In genomic region chr2:69518836-69519235, GRCh38 we compare ENCODE assay signal across 14 cellular contexts.
DNase-seq lines count a peak whose midpoint lies in the region; ATAC-seq lines count a peak whose summit lies in the region.
"Had no signal": no experiment of that assay in that cellular context is flagged by ENCODE, and none has a peak within 500 bp of the region (broad histone marks: within the 10 kb centered on the region; RNA-seq: fewer than 3 reads in every experiment).

No MANE protein-coding gene starts in this region.

- CTCF ChIA-PET in activated CD8-positive, alpha-beta T cell treated with anti-CD3 and anti-CD28 coated beads, Interleukin-2, amount 10 ng/mL, durations not matched to agents 7 days and 5 days (lab: Charles Lee): no interaction called here

- H3K27ac Mint-ChIP-seq in activated naive CD8-positive, alpha-beta T cell treated with anti-CD3 and anti-CD28 coated beads, Interleukin-2, amount 10 ng/mL, durations not matched to agents 7 days and 5 days: peak overlapping the region; percentile 31
- H3K27ac Mint-ChIP-seq in activated naive CD8-positive, alpha-beta T cell treated with anti-CD3 and anti-CD28 coated beads for 36 hours: no peak overlapping the region
- no peak overlapping the region for H3K27ac Mint-ChIP-seq in activated CD8-positive, alpha-beta T cell treated with anti-CD3 and anti-CD28 coated beads, Interleukin-2, amount 10 ng/mL, durations not matched to agents 7 days and 5 days
- H3K27ac Mint-ChIP-seq in stimulated activated effector memory CD8-positive, alpha-beta T cell treated with anti-CD3 and anti-CD28 coated beads, Interleukin-12 subunit alpha, Interleukin-12 subunit beta, amount 100 ng/mL, for 72 hours: peak overlapping the region; percentile 74

- no peak for DNase-seq in activated naive CD8-positive, alpha-beta T cell treated with anti-CD3 and anti-CD28 coated beads, Interleukin-2, amount 10 ng/mL, durations not matched to agents 7 days and 5 days
- no peak for DNase-seq in activated naive CD8-positive, alpha-beta T cell treated with anti-CD3 and anti-CD28 coated beads for 36 hours
- no peak for DNase-seq in activated CD8-positive, alpha-beta T cell treated with anti-CD3 and anti-CD28 coated beads, Interleukin-2, amount 10 ng/mL, durations not matched to agents 7 days and 5 days
- DNase-seq in iPS-NIHi11 (ENCODE audit: low spot score): peak; percentile 65
- DNase-seq in stimulated activated effector memory CD8-positive, alpha-beta T cell treated with anti-CD3 and anti-CD28 coated beads, Interleukin-12 subunit alpha, Interleukin-12 subunit beta, amount 100 ng/mL, for 72 hours (ENCODE audit: low spot score in 2 of 2): no peak
- no peak for DNase-seq in NCI-H146 treated with DMSO at 0.1 percent for 48 hours (lab: John Stamatoyannopoulos, UW; ENCODE audit: unreplicated experiment)
- DNase-seq: activated CD4-positive, alpha-beta T cell treated with anti-CD3 and anti-CD28 coated beads, Interleukin-2, amount 10 ng/mL, durations not matched to agents 24 days and 14 days; activated gamma-delta T cell; DMS53; SW 1271; uterus had no signal

- no peaks in the 10 kb centered on the region for H3K9me3 Mint-ChIP-seq in activated naive CD8-positive, alpha-beta T cell treated with anti-CD3 and anti-CD28 coated beads, Interleukin-2, amount 10 ng/mL, durations not matched to agents 7 days and 5 days
- no peaks in the 10 kb centered on the region for H3K9me3 Mint-ChIP-seq in activated naive CD8-positive, alpha-beta T cell treated with anti-CD3 and anti-CD28 coated beads for 36 hours
- H3K9me3 Mint-ChIP-seq in activated CD8-positive, alpha-beta T cell treated with anti-CD3 and anti-CD28 coated beads, Interleukin-2, amount 10 ng/mL, durations not matched to agents 7 days and 5 days (ENCODE audit: insufficient read depth): no peaks in the 10 kb centered on the region
- no peaks in the 10 kb centered on the region for H3K9me3 Mint-ChIP-seq in stimulated activated effector memory CD8-positive, alpha-beta T cell treated with anti-CD3 and anti-CD28 coated beads, Interleukin-12 subunit alpha, Interleukin-12 subunit beta, amount 100 ng/mL, for 72 hours
- H3K9me3 Mint-ChIP-seq: activated CD4-positive, alpha-beta T cell treated with anti-CD3 and anti-CD28 coated beads, Interleukin-2, amount 10 ng/mL, durations not matched to agents 24 days and 14 days had no signal

- peaks cover 7% of the 10 kb centered on the region for H3K4me1 Mint-ChIP-seq in activated naive CD8-positive, alpha-beta T cell treated with anti-CD3 and anti-CD28 coated beads, Interleukin-2, amount 10 ng/mL, durations not matched to agents 7 days and 5 days
- H3K4me1 Mint-ChIP-seq in activated naive CD8-positive, alpha-beta T cell treated with anti-CD3 and anti-CD28 coated beads for 36 hours: no peaks in the 10 kb centered on the region
- H3K4me1 Mint-ChIP-seq in activated CD8-positive, alpha-beta T cell treated with anti-CD3 and anti-CD28 coated beads, Interleukin-2, amount 10 ng/mL, durations not matched to agents 7 days and 5 days (ENCODE audit: low read depth): peaks cover 10% of the 10 kb centered on the region
- H3K4me1 Mint-ChIP-seq in stimulated activated effector memory CD8-positive, alpha-beta T cell treated with anti-CD3 and anti-CD28 coated beads, Interleukin-12 subunit alpha, Interleukin-12 subunit beta, amount 100 ng/mL, for 72 hours: peaks cover 6% of the 10 kb centered on the region

- ATAC-seq in activated naive CD8-positive, alpha-beta T cell treated with anti-CD3 and anti-CD28 coated beads, Interleukin-2, amount 10 ng/mL, durations not matched to agents 7 days and 5 days (ENCODE audit: low read depth): no peak
- ATAC-seq in activated CD8-positive, alpha-beta T cell treated with anti-CD3 and anti-CD28 coated beads, Interleukin-2, amount 10 ng/mL, durations not matched to agents 7 days and 5 days: peak; percentile 39
- ATAC-seq in stimulated activated effector memory CD8-positive, alpha-beta T cell treated with anti-CD3 and anti-CD28 coated beads, Interleukin-12 subunit alpha, Interleukin-12 subunit beta, amount 100 ng/mL, for 72 hours: peak; percentile 37
- ATAC-seq in HG03521 (IDR thresholded peaks at IDR 0.05; ENCODE audit: unreplicated experiment) (no peak), GM18873 (IDR thresholded peaks at IDR 0.05; ENCODE audit: low FRiP score, unreplicated experiment) (no peak)
- ATAC-seq: left lobe of liver had no signal

- no peak overlapping the region for H3K4me3 Mint-ChIP-seq in activated naive CD8-positive, alpha-beta T cell treated with anti-CD3 and anti-CD28 coated beads, Interleukin-2, amount 10 ng/mL, durations not matched to agents 7 days and 5 days
- no peak overlapping the region for H3K4me3 Mint-ChIP-seq in activated naive CD8-positive, alpha-beta T cell treated with anti-CD3 and anti-CD28 coated beads for 36 hours
- no peak overlapping the region for H3K4me3 Mint-ChIP-seq in activated CD8-positive, alpha-beta T cell treated with anti-CD3 and anti-CD28 coated beads, Interleukin-2, amount 10 ng/mL, durations not matched to agents 7 days and 5 days
- H3K4me3 Mint-ChIP-seq in stimulated activated effector memory CD8-positive, alpha-beta T cell treated with anti-CD3 and anti-CD28 coated beads, Interleukin-12 subunit alpha, Interleukin-12 subunit beta, amount 100 ng/mL, for 72 hours: no peak overlapping the region
- H3K4me3 Mint-ChIP-seq: activated CD4-positive, alpha-beta T cell treated with anti-CD3 and anti-CD28 coated beads, Interleukin-2, amount 10 ng/mL, durations not matched to agents 24 days and 14 days had no signal

- peaks cover 53% of the 10 kb centered on the region for H3K36me3 Mint-ChIP-seq in activated naive CD8-positive, alpha-beta T cell treated with anti-CD3 and anti-CD28 coated beads, Interleukin-2, amount 10 ng/mL, durations not matched to agents 7 days and 5 days
- peaks cover 31% of the 10 kb centered on the region for H3K36me3 Mint-ChIP-seq in activated naive CD8-positive, alpha-beta T cell treated with anti-CD3 and anti-CD28 coated beads for 36 hours
- H3K36me3 Mint-ChIP-seq in activated CD8-positive, alpha-beta T cell treated with anti-CD3 and anti-CD28 coated beads, Interleukin-2, amount 10 ng/mL, durations not matched to agents 7 days and 5 days (ENCODE audit: low read depth): peaks cover 64% of the 10 kb centered on the region
- peaks cover 99% of the 10 kb centered on the region for H3K36me3 Mint-ChIP-seq in stimulated activated effector memory CD8-positive, alpha-beta T cell treated with anti-CD3 and anti-CD28 coated beads, Interleukin-12 subunit alpha, Interleukin-12 subunit beta, amount 100 ng/mL, for 72 hours

- no peaks in the 10 kb centered on the region for H3K27me3 Mint-ChIP-seq in activated naive CD8-positive, alpha-beta T cell treated with anti-CD3 and anti-CD28 coated beads, Interleukin-2, amount 10 ng/mL, durations not matched to agents 7 days and 5 days
- no peaks in the 10 kb centered on the region for H3K27me3 Mint-ChIP-seq in activated naive CD8-positive, alpha-beta T cell treated with anti-CD3 and anti-CD28 coated beads for 36 hours
- H3K27me3 Mint-ChIP-seq in activated CD8-positive, alpha-beta T cell treated with anti-CD3 and anti-CD28 coated beads, Interleukin-2, amount 10 ng/mL, durations not matched to agents 7 days and 5 days (ENCODE audit: low read depth): no peaks in the 10 kb centered on the region
- H3K27me3 Mint-ChIP-seq: activated CD4-positive, alpha-beta T cell treated with anti-CD3 and anti-CD28 coated beads, Interleukin-2, amount 10 ng/mL, durations not matched to agents 24 days and 14 days had no signal

- POLR2A ChIA-PET in activated naive CD8-positive, alpha-beta T cell treated with anti-CD3 and anti-CD28 coated beads, Interleukin-2, amount 10 ng/mL, durations not matched to agents 7 days and 5 days (lab: Charles Lee): no interaction called here
- POLR2A ChIA-PET in activated CD8-positive, alpha-beta T cell treated with anti-CD3 and anti-CD28 coated beads, Interleukin-2, amount 10 ng/mL, durations not matched to agents 7 days and 5 days (lab: Charles Lee): interaction anchor here (0.8 kb wide), 1 partner anchor 82 kb away, joined by 3 read pairs; the partner anchor contains the start of gene NFU1

Comparison
In these comparisons a context has a peak if more than half of its experiments do, and no peak if none do; other contexts are left out.
1. H3K27ac Mint-ChIP-seq: peak in activated naive CD8-positive, alpha-beta T cell treated with anti-CD3 and anti-CD28 coated beads, Interleukin-2, amount 10 ng/mL, durations not matched to agents 7 days and 5 days (single experiment) and stimulated activated effector memory CD8-positive, alpha-beta T cell treated with anti-CD3 and anti-CD28 coated beads, Interleukin-12 subunit alpha, Interleukin-12 subunit beta, amount 100 ng/mL, for 72 hours (single experiment); none in activated naive CD8-positive, alpha-beta T cell treated with anti-CD3 and anti-CD28 coated beads for 36 hours (single experiment) and activated CD8-positive, alpha-beta T cell treated with anti-CD3 and anti-CD28 coated beads, Interleukin-2, amount 10 ng/mL, durations not matched to agents 7 days and 5 days (single experiment).
2. ATAC-seq: peak in activated CD8-positive, alpha-beta T cell treated with anti-CD3 and anti-CD28 coated beads, Interleukin-2, amount 10 ng/mL, durations not matched to agents 7 days and 5 days (single experiment) and stimulated activated effector memory CD8-positive, alpha-beta T cell treated with anti-CD3 and anti-CD28 coated beads, Interleukin-12 subunit alpha, Interleukin-12 subunit beta, amount 100 ng/mL, for 72 hours (single experiment); none in activated naive CD8-positive, alpha-beta T cell treated with anti-CD3 and anti-CD28 coated beads, Interleukin-2, amount 10 ng/mL, durations not matched to agents 7 days and 5 days (single experiment), HG03521 (single experiment) and GM18873 (single experiment).